ENCODE assay signal across 18 cellular contexts in the genomic region with DNA sequence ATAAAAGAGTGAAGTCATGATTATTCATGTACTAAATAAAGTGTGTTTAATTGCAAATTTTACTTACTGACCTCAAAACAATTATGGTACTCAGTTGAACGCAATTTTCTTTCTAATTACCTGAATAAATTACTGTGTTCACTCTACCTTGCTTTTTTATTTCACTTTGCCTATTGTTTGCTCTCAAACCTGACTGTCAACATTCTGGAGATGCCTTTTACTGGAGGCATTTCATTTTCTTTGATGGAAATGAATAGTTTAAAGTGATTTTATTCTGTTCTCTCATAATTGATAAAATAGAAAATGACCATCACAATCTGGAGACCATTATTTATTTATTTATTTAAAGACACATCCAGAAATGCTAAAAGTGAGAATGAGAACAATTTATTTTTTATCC.
DNase-seq lines count a peak whose midpoint lies in the region; ATAC-seq, FAIRE-seq and TF ChIP-seq lines count a peak whose summit lies in the region.
"Had no signal": no experiment of that assay in that cellular context is flagged by ENCODE, and none has a peak within 500 bp of the region (broad histone marks: within the 10 kb centered on the region; RNA-seq: fewer than 3 reads in every experiment).

No MANE protein-coding gene starts in this region.

- H3K36me3 ChIP-seq in kidney (ENCODE audit: control insufficient read depth in 1 of 2, insufficient read depth in 2 of 2, low read length in 2 of 2) = no peaks in the 10 kb centered on the region
- H3K36me3 ChIP-seq: BLaER1 had no signal

- ATAC-seq in HG03280 (IDR thresholded peaks at IDR 0.05; ENCODE audit: unreplicated experiment) = no peak
- ATAC-seq in HG02798 (IDR thresholded peaks at IDR 0.05; ENCODE audit: poor library complexity, unreplicated experiment) = no peak
- ATAC-seq in GM18498 (IDR thresholded peaks at IDR 0.05; ENCODE audit: unreplicated experiment) = no peak
- ATAC-seq: HCT116, K562 had no signal

- DNase-seq in NCI-H1105 treated with DMSO at 0.1 percent for 48 hours (lab: John Stamatoyannopoulos, UW) (peak; percentile 57), NCI-H1105 (lab: John Stamatoyannopoulos, UW) (no peak), NCI-H146 (lab: John Stamatoyannopoulos, UW) (peak; percentile 45), NCI-H748 treated with DMSO at 0.1 percent for 48 hours (lab: John Stamatoyannopoulos, UW) (peak; percentile 30), kidney (no peak)
- DNase-seq: AML-193, Calu3, DMS 273 treated with DMSO at 0.1 percent for 48 hours, GM23248 had no signal

- peak; percentile 19 for FAIRE-seq in kidney (lab: Jason Lieb, UNC)
- FAIRE-seq: GM18507, H54, K562 had no signal

- intact Hi-C loops in kidney (cut with DNase I) = no loop called here

- no peaks in the 10 kb centered on the region for H3K9me3 ChIP-seq in kidney (ENCODE audit: control insufficient read depth in 1 of 2, low read length in 2 of 2)
- H3K9me3 ChIP-seq: BLaER1 had no signal

- H3K4me3 ChIP-seq in kidney (ENCODE audit: low read length in 2 of 2) = no peak overlapping the region
- H3K4me3 ChIP-seq: BLaER1, GM23248, K562 had no signal

- TF ChIP-seq CTCF in kidney (IDR thresholded peaks at IDR 0.05; ENCODE audit: borderline replicate concordance, extremely low read depth, insufficient read depth) = no peak

- no peaks in the 10 kb centered on the region for H3K4me1 ChIP-seq in kidney (ENCODE audit: control insufficient read depth in 1 of 2, insufficient read depth in 1 of 2, low read depth in 1 of 2, low read length in 2 of 2)

- H3K9ac ChIP-seq in kidney (ENCODE audit: low read length in 2 of 2) = no peak overlapping the region
- H3K9ac ChIP-seq: BLaER1, GM23248 had no signal

- H3K27ac ChIP-seq in kidney (ENCODE audit: low read depth in 2 of 2, low read length in 2 of 2) = no peak overlapping the region
- H3K27ac ChIP-seq: 22Rv1, BLaER1, GM23248 had no signal

Comparison
In these comparisons a context has a peak if more than half of its experiments do, and no peak if none do; other contexts are left out.
1. DNase-seq: peak in NCI-H1105 treated with DMSO at 0.1 percent for 48 hours (single experiment), NCI-H146 (single experiment) and NCI-H748 treated with DMSO at 0.1 percent for 48 hours (single experiment); none in NCI-H1105 (single experiment) and kidney (single experiment).